10 cellular contexts compared by ENCODE assay signal in the genomic region with DNA sequence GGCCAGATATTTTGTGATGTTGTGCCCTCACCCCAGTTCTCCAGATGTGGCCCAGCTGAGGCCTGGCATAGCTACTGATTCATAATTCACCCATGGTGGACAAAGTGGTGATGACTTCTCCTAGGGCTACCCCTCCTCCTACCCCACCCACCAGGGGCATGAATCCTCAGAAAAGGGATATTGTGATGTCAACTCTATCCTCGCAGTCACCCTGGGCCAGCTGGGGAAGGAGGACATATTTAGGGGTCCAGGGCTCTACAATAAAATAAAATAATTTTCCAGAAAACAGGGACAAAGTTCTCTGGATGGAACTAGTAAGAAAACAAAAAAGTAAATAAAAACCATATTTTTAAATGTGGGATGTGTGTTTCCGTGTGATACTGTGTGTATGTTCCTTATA. TPM values are rescaled to one million over a fixed set of nuclear protein-coding genes. Genes with fewer than 3 reads are reported as not detected.
"Had no signal": no experiment of that assay in that cellular context is flagged by ENCODE, and none has a peak within 500 bp of the region (broad histone marks: within the 10 kb centered on the region; RNA-seq: fewer than 3 reads in every experiment).

A gene with protein sequence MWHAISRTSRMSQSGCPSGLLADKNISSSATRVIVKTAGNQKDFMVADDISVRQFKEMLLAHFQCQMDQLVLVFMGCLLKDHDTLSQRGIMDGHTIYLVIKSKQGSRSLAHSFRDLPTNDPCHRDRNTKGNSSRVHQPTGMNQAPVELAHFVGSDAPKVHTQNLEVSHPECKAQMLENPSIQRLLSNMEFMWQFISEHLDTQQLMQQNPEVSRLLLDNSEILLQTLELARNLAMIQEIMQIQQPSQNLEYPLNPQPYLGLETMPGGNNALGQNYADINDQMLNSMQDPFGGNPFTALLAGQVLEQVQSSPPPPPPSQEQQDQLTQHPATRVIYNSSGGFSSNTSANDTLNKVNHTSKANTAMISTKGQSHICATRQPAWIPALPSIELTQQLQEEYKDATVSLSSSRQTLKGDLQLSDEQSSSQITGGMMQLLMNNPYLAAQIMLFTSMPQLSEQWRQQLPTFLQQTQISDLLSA (minus strand): TSS at position 101 of the 400 bp plus-strand sequence. CDS start 258 bp downstream, outside the sequence.

- DNase-seq: IMR-90, KBM-7, KG1 had no signal

- H3K27ac ChIP-seq: HL-60, KMS-11 had no signal

- H3K4me3 ChIP-seq: K562 had no signal

- ATAC-seq: HepG2, K562 had no signal

RNA-seq across cellular contexts. Expression of the gene that starts here (rescaled TPM):
- total RNA-seq: HepG2, HT-29, HT1080 had no signal
- polyA plus RNA-seq: IgD-negative memory B cell had no signal
